In the genomic region with DNA sequence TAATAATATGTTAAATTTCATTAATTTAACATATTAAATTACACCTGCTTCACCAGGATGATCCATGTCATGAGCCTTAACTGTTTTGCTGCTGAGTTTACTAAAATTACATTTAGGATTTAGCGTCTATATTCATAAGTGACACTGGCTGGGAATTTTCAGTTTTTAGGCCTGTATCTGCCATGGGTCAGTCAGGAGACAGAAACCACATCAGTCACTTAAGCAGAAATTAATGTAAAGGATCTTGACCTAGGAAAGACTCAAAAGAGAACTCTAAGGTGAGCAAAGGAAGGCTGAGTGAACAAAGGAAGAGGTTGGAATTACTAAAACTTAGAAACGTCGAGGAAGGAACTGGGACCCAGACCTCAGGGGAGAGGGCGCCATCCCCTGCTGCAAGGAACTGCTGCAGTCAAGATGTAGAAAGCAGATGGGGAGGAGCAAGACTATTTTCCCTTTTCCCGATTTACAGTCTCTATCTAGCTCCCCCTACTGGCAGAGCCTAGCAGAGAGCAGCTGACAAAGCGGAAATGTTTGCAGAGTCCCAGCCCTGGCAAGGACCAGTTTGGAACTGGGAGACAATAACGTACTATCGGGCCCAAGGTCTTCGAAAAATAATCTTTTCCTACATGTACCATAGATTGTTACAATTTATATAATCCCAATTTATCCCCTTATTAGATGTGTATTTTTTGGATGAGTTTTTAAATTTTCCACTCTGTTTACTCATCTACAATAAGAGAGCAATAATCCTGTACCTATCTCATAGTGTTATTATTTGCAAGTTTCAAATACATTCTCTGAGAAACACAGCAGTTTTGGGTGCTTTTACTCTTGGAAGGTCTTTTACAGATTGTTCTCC, we compare ENCODE assay signal across 8 cellular contexts. TPM values are rescaled to one million over a fixed set of nuclear protein-coding genes. Genes with fewer than 3 reads are reported as not detected.
A peak's percentile ranks its signal among the peaks of the same experiment; 100 is the strongest.
DNase-seq lines count a peak whose midpoint lies in the region; ATAC-seq and TF ChIP-seq lines count a peak whose summit lies in the region.

No MANE protein-coding gene starts in this region.

- DNase-seq in AG08395 (ENCODE audit: low spot score) (peak; percentile 83), NCI-H526 (lab: John Stamatoyannopoulos, UW) (peak; percentile 89 to 94), dermis microvascular lymphatic vessel endothelial cell (ENCODE audit: low read depth in 2 of 2) (peak; percentile 45 to 72), lower leg skin (ENCODE audit: low spot score in 2 of 2) (peak; percentile 44 to 90)
- peak; percentile 71 for DNase-seq in activated CD4-positive, alpha-beta T cell treated with anti-CD3 and anti-CD28 coated beads for 36 hours
- DNase-seq in stimulated activated effector memory CD8-positive, alpha-beta T cell treated with anti-CD3 and anti-CD28 coated beads, Interleukin-12 subunit alpha, Interleukin-12 subunit beta, amount 100 ng/mL, for 72 hours (ENCODE audit: low spot score in 2 of 2), result peak; percentile 27 to 57

- no peak for TF ChIP-seq CTCF in lower leg skin (IDR thresholded peaks at IDR 0.05)

- ATAC-seq in GM18870 (IDR thresholded peaks at IDR 0.05; ENCODE audit: unreplicated experiment) (peak; percentile 69), HG03460 (IDR thresholded peaks at IDR 0.05; ENCODE audit: unreplicated experiment) (peak; percentile 90)
- peak; percentile 71 for ATAC-seq in activated CD4-positive, alpha-beta T cell treated with anti-CD3 and anti-CD28 coated beads for 36 hours
- ATAC-seq in stimulated activated effector memory CD8-positive, alpha-beta T cell treated with anti-CD3 and anti-CD28 coated beads, Interleukin-12 subunit alpha, Interleukin-12 subunit beta, amount 100 ng/mL, for 72 hours, result peak; percentile 72

- H3K9me3 Mint-ChIP-seq in activated CD4-positive, alpha-beta T cell treated with anti-CD3 and anti-CD28 coated beads for 36 hours (ENCODE audit: low read depth), result no peaks in the 10 kb centered on the region
- H3K9me3 Mint-ChIP-seq in stimulated activated effector memory CD8-positive, alpha-beta T cell treated with anti-CD3 and anti-CD28 coated beads, Interleukin-12 subunit alpha, Interleukin-12 subunit beta, amount 100 ng/mL, for 72 hours, result no peaks in the 10 kb centered on the region

- no peak overlapping the region for H3K4me3 Mint-ChIP-seq in activated CD4-positive, alpha-beta T cell treated with anti-CD3 and anti-CD28 coated beads for 36 hours
- no peak overlapping the region for H3K4me3 Mint-ChIP-seq in stimulated activated effector memory CD8-positive, alpha-beta T cell treated with anti-CD3 and anti-CD28 coated beads, Interleukin-12 subunit alpha, Interleukin-12 subunit beta, amount 100 ng/mL, for 72 hours

- CTCF ChIA-PET in activated CD4-positive, alpha-beta T cell treated with anti-CD3 and anti-CD28 coated beads for 36 hours (lab: Charles Lee), result interaction anchor here (0.6 to 2.1 kb wide), 6 partner anchors 10 to 153 kb away, joined by 3 to 25 read pairs (median 4); no protein-coding TSS in a partner anchor

- TF ChIP-seq POLR2A in lower leg skin (IDR thresholded peaks at IDR 0.05), result no peak

- peaks cover 20% of the 10 kb centered on the region for H3K4me1 Mint-ChIP-seq in activated CD4-positive, alpha-beta T cell treated with anti-CD3 and anti-CD28 coated beads for 36 hours
- H3K4me1 Mint-ChIP-seq in stimulated activated effector memory CD8-positive, alpha-beta T cell treated with anti-CD3 and anti-CD28 coated beads, Interleukin-12 subunit alpha, Interleukin-12 subunit beta, amount 100 ng/mL, for 72 hours, result peaks cover 6% of the 10 kb centered on the region

- intact Hi-C loops in activated CD4-positive, alpha-beta T cell treated with anti-CD3 and anti-CD28 coated beads for 36 hours (cut with DNase I, micrococcal nuclease), result loop anchor here (1.0 to 2.0 kb wide), 2 partner anchors 66 kb away; no protein-coding TSS in a partner anchor
- intact Hi-C loops in lower leg skin (cut with DNase I; ENCODE audit: low total_unique reads), result no loop called here

- H3K27me3 Mint-ChIP-seq in activated CD4-positive, alpha-beta T cell treated with anti-CD3 and anti-CD28 coated beads for 36 hours, result peaks cover 5% of the 10 kb centered on the region

- WGBS in lower leg skin, 2 donors, result 10% methylated on average over 9 of the region's 9 CpGs

- H3K27ac Mint-ChIP-seq in activated CD4-positive, alpha-beta T cell treated with anti-CD3 and anti-CD28 coated beads for 36 hours, result no peak overlapping the region
- no peak overlapping the region for H3K27ac Mint-ChIP-seq in stimulated activated effector memory CD8-positive, alpha-beta T cell treated with anti-CD3 and anti-CD28 coated beads, Interleukin-12 subunit alpha, Interleukin-12 subunit beta, amount 100 ng/mL, for 72 hours

- POLR2A ChIA-PET in activated CD4-positive, alpha-beta T cell treated with anti-CD3 and anti-CD28 coated beads for 36 hours (lab: Charles Lee), result no interaction called here

- no peaks in the 10 kb centered on the region for H3K36me3 Mint-ChIP-seq in activated CD4-positive, alpha-beta T cell treated with anti-CD3 and anti-CD28 coated beads for 36 hours (ENCODE audit: low read depth)
- no peaks in the 10 kb centered on the region for H3K36me3 Mint-ChIP-seq in stimulated activated effector memory CD8-positive, alpha-beta T cell treated with anti-CD3 and anti-CD28 coated beads, Interleukin-12 subunit alpha, Interleukin-12 subunit beta, amount 100 ng/mL, for 72 hours

- no peak overlapping the region for H3K4me3 ChIP-seq in lower leg skin (ENCODE audit: low read depth, poor library complexity, severe bottlenecking)

RNA-seq across cellular contexts. Expression of gene RBBP7, which starts 22.6 kb away (rescaled TPM):
- 100 to 1,000 TPM; 198 to 238 TPM for total RNA-seq in activated CD4-positive, alpha-beta T cell treated with anti-CD3 and anti-CD28 coated beads for 36 hours
- total RNA-seq in dermis microvascular lymphatic vessel endothelial cell, result 113 and 162 TPM in 2 replicates
- 10 to 100 TPM; 47.7 to 82.6 (median 59.1) TPM for total RNA-seq in lower leg skin

RNA-seq across cellular contexts. Expression of gene REPS2, which starts 53.7 kb away (rescaled TPM):
- total RNA-seq in activated CD4-positive, alpha-beta T cell treated with anti-CD3 and anti-CD28 coated beads for 36 hours, result not detected
- total RNA-seq in dermis microvascular lymphatic vessel endothelial cell (4.2 and 6.1 TPM in 2 replicates), lower leg skin (10 to 100 TPM in 1 of 4 donors, 1 to 10 TPM in 3; 2.9 to 10.8 (median 6.7) TPM)
